In genomic region chr9:85942913-85943729, GRCh38 we compare ENCODE assay signal across 1 cellular context.
TF ChIP-seq lines count a peak whose summit lies in the region.

No MANE protein-coding gene starts in this region.

TF ChIP-seq in A549, 52 proteins besides CTCF, POLR2A, EP300 and RAD21 (continued from another document):
- TF ChIP-seq HEYL (CRISPR knock-in tag; IDR thresholded peaks at IDR 0.05) (no peak), CBX8 (IDR thresholded peaks at IDR 0.05) (no peak), HDAC2 (IDR thresholded peaks at IDR 0.05) (no peak), PHF8 (IDR thresholded peaks at IDR 0.05; ENCODE audit: borderline replicate concordance, low read depth) (no peak), HOXB13 (CRISPR knock-in tag; IDR thresholded peaks at IDR 0.05; ENCODE audit: low read depth) (no peak), RARB (CRISPR knock-in tag; IDR thresholded peaks at IDR 0.05) (no peak), NPAS2 (CRISPR knock-in tag; IDR thresholded peaks at IDR 0.05; ENCODE audit: borderline replicate concordance) (no peak), CHD4 (IDR thresholded peaks at IDR 0.05; ENCODE audit: borderline replicate concordance) (no peak), TFCP2L1 (CRISPR knock-in tag; IDR thresholded peaks at IDR 0.05) (no peak), KDM1A (IDR thresholded peaks at IDR 0.05; ENCODE audit: low read depth) (no peak), MAZ (IDR thresholded peaks at IDR 0.05; ENCODE audit: borderline replicate concordance, low read depth, low read length) (no peak)
- TF ChIP-seq, protein P1, sequence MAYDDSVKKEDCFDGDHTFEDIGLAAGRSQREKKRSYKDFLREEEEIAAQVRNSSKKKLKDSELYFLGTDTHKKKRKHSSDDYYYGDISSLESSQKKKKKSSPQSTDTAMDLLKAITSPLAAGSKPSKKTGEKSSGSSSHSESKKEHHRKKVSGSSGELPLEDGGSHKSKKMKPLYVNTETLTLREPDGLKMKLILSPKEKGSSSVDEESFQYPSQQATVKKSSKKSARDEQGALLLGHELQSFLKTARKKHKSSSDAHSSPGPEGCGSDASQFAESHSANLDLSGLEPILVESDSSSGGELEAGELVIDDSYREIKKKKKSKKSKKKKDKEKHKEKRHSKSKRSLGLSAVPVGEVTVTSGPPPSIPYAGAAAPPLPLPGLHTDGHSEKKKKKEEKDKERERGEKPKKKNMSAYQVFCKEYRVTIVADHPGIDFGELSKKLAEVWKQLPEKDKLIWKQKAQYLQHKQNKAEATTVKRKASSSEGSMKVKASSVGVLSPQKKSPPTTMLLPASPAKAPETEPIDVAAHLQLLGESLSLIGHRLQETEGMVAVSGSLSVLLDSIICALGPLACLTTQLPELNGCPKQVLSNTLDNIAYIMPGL (CRISPR knock-in tag; IDR thresholded peaks at IDR 0.05; ENCODE audit: borderline replicate concordance), result no peak
